Comparison of ENCODE assay signal across 23 cellular contexts in genomic region chr10:19658622-19659233, GRCh38.
"Had no signal": no experiment of that assay in that cellular context is flagged by ENCODE, and none has a peak within 500 bp of the region (broad histone marks: within the 10 kb centered on the region; RNA-seq: fewer than 3 reads in every experiment).

No MANE protein-coding gene starts in this region.

- H3K36me3 ChIP-seq: cardiac muscle cell, neural progenitor cell, tibial nerve, uterus had no signal

- H3K9me3 ChIP-seq: uterus had no signal

- H3K4me1 ChIP-seq: neural progenitor cell, parathyroid adenoma, uterus had no signal

- H3K27me3 ChIP-seq: cardiac muscle cell, foreskin keratinocyte, neural progenitor cell, tibial nerve, uterus had no signal

- H3K4me3 ChIP-seq: cardiac muscle cell, neural progenitor cell, tibial nerve, uterus had no signal

- DNase-seq: activated CD4-positive, alpha-beta T cell treated with anti-CD3 and anti-CD28 coated beads for 48 hours; activated CD4-positive, CD25-positive, alpha-beta regulatory T cell; activated CD8-positive, alpha-beta T cell treated with anti-CD3 and anti-CD28 coated beads for 36 hours; activated naive CD4-positive, alpha-beta T cell treated with Interleukin-2 at 50 U/mL for 16 hours; activated naive CD8-positive, alpha-beta T cell treated with anti-CD3 and anti-CD28 coated beads, Interleukin-2, amount 10 ng/mL, durations not matched to agents 7 days and 5 days; activated T-cell treated with anti-CD3 and anti-CD28 coated beads, Interleukin-2, amount 50 U/mL, for 24 hours; amygdala; endodermal cell; foreskin keratinocyte; hypothalamus; kidney; mesendoderm; naive thymus-derived CD4-positive, alpha-beta T cell; stimulated activated CD4-positive, alpha-beta T cell treated with anti-CD3 and anti-CD28 coated beads, Interleukin-12 subunit alpha, Interleukin-12 subunit beta, amount 100 ng/mL, for 4 hours; stimulated activated CD4-positive, alpha-beta T cell treated with anti-CD3 and anti-CD28 coated beads, Interleukin-1b, Interleukin-23, amount 100 ng/mL, for 48 hours; stimulated activated CD8-positive, alpha-beta memory T cell treated with anti-CD3 and anti-CD28 coated beads, Interleukin-4, amount 100 ng/mL, for 48 hours; stimulated activated naive CD4-positive, alpha-beta T cell; T1000; uterus had no signal

- ATAC-seq: activated CD8-positive, alpha-beta T cell treated with anti-CD3 and anti-CD28 coated beads for 36 hours; foreskin keratinocyte; naive thymus-derived CD4-positive, alpha-beta T cell had no signal

- H3K27ac ChIP-seq: cardiac muscle cell, foreskin keratinocyte, neural progenitor cell, parathyroid adenoma, tibial nerve, uterus had no signal
